Comparison of ENCODE assay signal across 2 cellular contexts in the genomic region with DNA sequence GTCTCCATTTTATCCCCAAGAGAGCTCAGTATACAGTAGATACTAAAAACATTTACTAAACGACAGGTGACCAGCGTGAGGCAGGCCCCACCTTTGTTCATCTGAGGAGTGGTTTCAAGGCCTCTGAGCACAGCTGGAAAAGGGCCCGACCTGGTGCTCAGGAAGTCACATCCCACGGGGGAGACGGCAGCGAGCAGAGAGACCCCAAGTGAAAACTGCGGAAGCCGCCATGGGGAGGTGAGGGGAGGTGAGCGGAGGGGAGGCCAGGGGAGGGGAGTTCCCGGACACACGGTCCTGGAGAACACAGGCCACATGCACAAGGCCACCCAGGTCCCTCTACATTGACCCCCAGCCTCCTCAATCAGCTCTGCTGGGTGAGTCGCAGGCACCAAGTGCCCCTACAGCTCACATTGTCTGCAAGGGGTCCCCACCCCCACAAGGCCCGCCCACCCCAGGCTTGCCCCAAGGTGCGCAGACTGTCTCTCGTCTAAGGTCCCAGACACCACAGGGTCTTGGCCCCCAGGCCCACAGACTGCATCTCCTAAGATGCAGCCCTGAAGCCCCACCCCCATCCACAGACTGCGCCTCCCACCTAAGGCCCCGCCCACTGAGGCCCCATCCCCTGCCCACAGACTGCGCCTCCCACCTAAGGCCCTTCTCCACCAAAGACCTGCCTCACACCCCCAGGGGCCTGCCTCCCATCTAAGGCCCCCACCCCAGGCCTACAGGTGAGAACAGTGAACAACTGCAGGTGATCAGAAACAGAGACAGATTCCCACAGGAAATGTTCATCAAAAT.
A peak's percentile ranks its signal among the peaks of the same experiment; 100 is the strongest.
TF ChIP-seq lines count a peak whose summit lies in the region.

No MANE protein-coding gene starts in this region.

TF ChIP-seq in GM23338, 12 proteins besides CTCF, POLR2A, EP300 and RAD21 (continues in another document):
- TF ChIP-seq REST (IDR thresholded peaks at IDR 0.05; ENCODE audit: unreplicated experiment): no peak
- no peak for TF ChIP-seq POLR2AphosphoS5 (IDR thresholded peaks at IDR 0.05; ENCODE audit: low read depth)
- TF ChIP-seq ZNF331 (CRISPR knock-in tag; IDR thresholded peaks at IDR 0.05; ENCODE audit: low read depth): no peak
- no peak for TF ChIP-seq CREB1 (CRISPR knock-in tag; IDR thresholded peaks at IDR 0.05; ENCODE audit: low read depth)
- TF ChIP-seq STAT1 (IDR thresholded peaks at IDR 0.05; ENCODE audit: unreplicated experiment): no peak
- TF ChIP-seq JUNB (IDR thresholded peaks at IDR 0.05; ENCODE audit: unreplicated experiment): no peak
- TF ChIP-seq, protein P1, sequence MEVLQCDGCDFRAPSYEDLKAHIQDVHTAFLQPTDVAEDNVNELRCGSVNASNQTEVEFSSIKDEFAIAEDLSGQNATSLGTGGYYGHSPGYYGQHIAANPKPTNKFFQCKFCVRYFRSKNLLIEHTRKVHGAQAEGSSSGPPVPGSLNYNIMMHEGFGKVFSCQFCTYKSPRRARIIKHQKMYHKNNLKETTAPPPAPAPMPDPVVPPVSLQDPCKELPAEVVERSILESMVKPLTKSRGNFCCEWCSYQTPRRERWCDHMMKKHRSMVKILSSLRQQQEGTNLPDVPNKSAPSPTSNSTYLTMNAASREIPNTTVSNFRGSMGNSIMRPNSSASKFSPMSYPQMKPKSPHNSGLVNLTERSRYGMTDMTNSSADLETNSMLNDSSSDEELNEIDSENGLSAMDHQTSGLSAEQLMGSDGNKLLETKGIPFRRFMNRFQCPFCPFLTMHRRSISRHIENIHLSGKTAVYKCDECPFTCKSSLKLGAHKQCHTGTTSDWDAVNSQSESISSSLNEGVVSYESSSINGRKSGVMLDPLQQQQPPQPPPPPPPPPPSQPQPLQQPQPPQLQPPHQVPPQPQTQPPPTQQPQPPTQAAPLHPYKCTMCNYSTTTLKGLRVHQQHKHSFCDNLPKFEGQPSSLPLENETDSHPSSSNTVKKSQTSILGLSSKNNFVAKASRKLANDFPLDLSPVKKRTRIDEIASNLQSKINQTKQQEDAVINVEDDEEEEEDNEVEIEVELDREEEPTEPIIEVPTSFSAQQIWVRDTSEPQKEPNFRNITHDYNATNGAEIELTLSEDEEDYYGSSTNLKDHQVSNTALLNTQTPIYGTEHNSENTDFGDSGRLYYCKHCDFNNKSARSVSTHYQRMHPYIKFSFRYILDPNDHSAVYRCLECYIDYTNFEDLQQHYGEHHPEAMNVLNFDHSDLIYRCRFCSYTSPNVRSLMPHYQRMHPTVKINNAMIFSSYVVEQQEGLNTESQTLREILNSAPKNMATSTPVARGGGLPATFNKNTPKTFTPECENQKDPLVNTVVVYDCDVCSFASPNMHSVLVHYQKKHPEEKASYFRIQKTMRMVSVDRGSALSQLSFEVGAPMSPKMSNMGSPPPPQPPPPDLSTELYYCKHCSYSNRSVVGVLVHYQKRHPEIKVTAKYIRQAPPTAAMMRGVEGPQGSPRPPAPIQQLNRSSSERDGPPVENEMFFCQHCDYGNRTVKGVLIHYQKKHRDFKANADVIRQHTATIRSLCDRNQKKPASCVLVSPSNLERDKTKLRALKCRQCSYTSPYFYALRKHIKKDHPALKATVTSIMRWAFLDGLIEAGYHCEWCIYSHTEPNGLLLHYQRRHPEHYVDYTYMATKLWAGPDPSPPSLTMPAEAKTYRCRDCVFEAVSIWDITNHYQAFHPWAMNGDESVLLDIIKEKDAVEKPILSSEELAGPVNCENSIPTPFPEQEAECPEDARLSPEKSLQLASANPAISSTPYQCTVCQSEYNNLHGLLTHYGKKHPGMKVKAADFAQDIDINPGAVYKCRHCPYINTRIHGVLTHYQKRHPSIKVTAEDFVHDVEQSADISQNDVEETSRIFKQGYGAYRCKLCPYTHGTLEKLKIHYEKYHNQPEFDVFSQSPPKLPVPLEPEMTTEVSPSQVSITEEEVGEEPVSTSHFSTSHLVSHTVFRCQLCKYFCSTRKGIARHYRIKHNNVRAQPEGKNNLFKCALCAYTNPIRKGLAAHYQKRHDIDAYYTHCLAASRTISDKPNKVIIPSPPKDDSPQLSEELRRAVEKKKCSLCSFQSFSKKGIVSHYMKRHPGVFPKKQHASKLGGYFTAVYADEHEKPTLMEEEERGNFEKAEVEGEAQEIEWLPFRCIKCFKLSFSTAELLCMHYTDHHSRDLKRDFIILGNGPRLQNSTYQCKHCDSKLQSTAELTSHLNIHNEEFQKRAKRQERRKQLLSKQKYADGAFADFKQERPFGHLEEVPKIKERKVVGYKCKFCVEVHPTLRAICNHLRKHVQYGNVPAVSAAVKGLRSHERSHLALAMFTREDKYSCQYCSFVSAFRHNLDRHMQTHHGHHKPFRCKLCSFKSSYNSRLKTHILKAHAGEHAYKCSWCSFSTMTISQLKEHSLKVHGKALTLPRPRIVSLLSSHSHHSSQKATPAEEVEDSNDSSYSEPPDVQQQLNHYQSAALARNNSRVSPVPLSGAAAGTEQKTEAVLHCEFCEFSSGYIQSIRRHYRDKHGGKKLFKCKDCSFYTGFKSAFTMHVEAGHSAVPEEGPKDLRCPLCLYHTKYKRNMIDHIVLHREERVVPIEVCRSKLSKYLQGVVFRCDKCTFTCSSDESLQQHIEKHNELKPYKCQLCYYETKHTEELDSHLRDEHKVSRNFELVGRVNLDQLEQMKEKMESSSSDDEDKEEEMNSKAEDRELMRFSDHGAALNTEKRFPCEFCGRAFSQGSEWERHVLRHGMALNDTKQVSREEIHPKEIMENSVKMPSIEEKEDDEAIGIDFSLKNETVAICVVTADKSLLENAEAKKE (CRISPR knock-in tag; IDR thresholded peaks at IDR 0.05): no peak
- TF ChIP-seq NANOG (IDR thresholded peaks at IDR 0.05; ENCODE audit: borderline replicate concordance): no peak

TF ChIP-seq in GM12878, 131 proteins besides CTCF, POLR2A, EP300 and RAD21:
- TF ChIP-seq POU2F2 (IDR thresholded peaks at IDR 0.05; ENCODE audit: borderline replicate concordance, low read depth, low read length) (no peak), BMI1 (IDR thresholded peaks at IDR 0.05; ENCODE audit: borderline replicate concordance) (no peak), NR2F1 (conservative IDR thresholded peaks at IDR 0.05) (0 out of 2 replicates have a peak, but pooled peaks have one; percentile 4), IRF4 (IDR thresholded peaks at IDR 0.05; ENCODE audit: low read depth, low read length) (no peak)
